ENCODE assay signal across 22 cellular contexts in genomic region chr7:445020-445419, GRCh38.
"Had no signal": no experiment of that assay in that cellular context is flagged by ENCODE, and none has a peak within 500 bp of the region (broad histone marks: within the 10 kb centered on the region; RNA-seq: fewer than 3 reads in every experiment).

No MANE protein-coding gene starts in this region.

- H3K27me3 Mint-ChIP-seq: activated CD8-positive, alpha-beta T cell treated with anti-CD3 and anti-CD28 coated beads for 36 hours; activated T-helper 17 cell treated with anti-CD3 and anti-CD28 coated beads, Interleukin-2, amount 50 U/mL, for 72 hours; central memory CD8-positive, alpha-beta T cell; naive thymus-derived CD8-positive, alpha-beta T cell had no signal

- H3K27ac Mint-ChIP-seq: activated CD4-positive, alpha-beta T cell treated with anti-CD3 and anti-CD28 coated beads, Interleukin-2, amount 10 ng/mL, durations not matched to agents 7 days and 5 days; activated CD8-positive, alpha-beta T cell treated with anti-CD3 and anti-CD28 coated beads for 36 hours; activated T-helper 17 cell treated with anti-CD3 and anti-CD28 coated beads, Interleukin-2, amount 50 U/mL, for 72 hours; dendritic cell treated with granulocyte-macrophage colony-stimulating factor and Interleukin-4, amounts not matched to agents 40 ng/mL and 50 ng/mL, for 4 days; endodermal cell had no signal

- H3K36me3 Mint-ChIP-seq: naive thymus-derived CD8-positive, alpha-beta T cell had no signal

- H3K4me1 Mint-ChIP-seq: activated CD4-positive, alpha-beta T cell treated with anti-CD3 and anti-CD28 coated beads, Interleukin-2, amount 10 ng/mL, durations not matched to agents 7 days and 5 days; activated T-helper 17 cell treated with anti-CD3 and anti-CD28 coated beads, Interleukin-2, amount 50 U/mL, for 72 hours; endodermal cell had no signal

- H3K36me3 ChIP-seq: esophagus squamous epithelium, neutrophil, right lobe of liver, suprapubic skin, tibial artery had no signal

- H3K27ac ChIP-seq: esophagus squamous epithelium, neutrophil, right lobe of liver, suprapubic skin, tibial artery had no signal

- DNase-seq: activated CD4-positive, alpha-beta T cell treated with anti-CD3 and anti-CD28 coated beads for 1 hour; activated CD4-positive, alpha-beta T cell treated with anti-CD3 and anti-CD28 coated beads, Interleukin-2, amount 10 ng/mL, durations not matched to agents 7 days and 5 days; activated CD8-positive, alpha-beta T cell treated with anti-CD3 and anti-CD28 coated beads for 36 hours; activated gamma-delta T cell treated with Interleukin-2 at 50 U/mL for 16 hours; activated naive CD4-positive, alpha-beta T cell treated with anti-CD3 and anti-CD28 coated beads, Interleukin-2, amount 50 U/mL, for 16 hours; activated T-cell treated with anti-CD3 and anti-CD28 coated beads, Interleukin-2, amount 50 U/mL, for 4 hours; amniotic stem cell; endodermal cell; esophagus squamous epithelium; foreskin melanocyte; left cardiac atrium; left ventricle myocardium superior; naive thymus-derived CD8-positive, alpha-beta T cell; right lobe of liver; stimulated activated CD4-positive, alpha-beta T cell treated with anti-CD3 and anti-CD28 coated beads, Interleukin-2, amount 100 ng/mL, for 48 hours; T-helper 2 cell; tibial artery had no signal

- H3K27me3 ChIP-seq: esophagus squamous epithelium, right lobe of liver, suprapubic skin, tibial artery had no signal

- ATAC-seq: activated CD8-positive, alpha-beta T cell treated with anti-CD3 and anti-CD28 coated beads for 36 hours; activated T-cell treated with anti-CD3 and anti-CD28 coated beads, Interleukin-2, amount 50 U/mL, for 4 hours; activated T-helper 17 cell treated with anti-CD3 and anti-CD28 coated beads, Interleukin-2, amount 50 U/mL, for 72 hours; left ventricle myocardium superior; naive thymus-derived CD8-positive, alpha-beta T cell had no signal

- H3K9me3 ChIP-seq: esophagus squamous epithelium, neutrophil, right lobe of liver, suprapubic skin, tibial artery had no signal

- H3K4me3 ChIP-seq: esophagus squamous epithelium, right lobe of liver, suprapubic skin, tibial artery had no signal

- H3K9me3 Mint-ChIP-seq: activated CD8-positive, alpha-beta T cell treated with anti-CD3 and anti-CD28 coated beads for 36 hours; activated T-cell treated with anti-CD3 and anti-CD28 coated beads, Interleukin-2, amount 50 U/mL, for 4 hours; activated T-helper 17 cell treated with anti-CD3 and anti-CD28 coated beads, Interleukin-2, amount 50 U/mL, for 72 hours; central memory CD8-positive, alpha-beta T cell; dendritic cell treated with granulocyte-macrophage colony-stimulating factor and Interleukin-4, amounts not matched to agents 40 ng/mL and 50 ng/mL, for 4 days; endodermal cell had no signal

- H3K4me3 Mint-ChIP-seq: activated CD4-positive, alpha-beta T cell treated with anti-CD3 and anti-CD28 coated beads, Interleukin-2, amount 10 ng/mL, durations not matched to agents 7 days and 5 days; activated CD8-positive, alpha-beta T cell treated with anti-CD3 and anti-CD28 coated beads for 36 hours; activated T-cell treated with anti-CD3 and anti-CD28 coated beads, Interleukin-2, amount 50 U/mL, for 4 hours; activated T-helper 17 cell treated with anti-CD3 and anti-CD28 coated beads, Interleukin-2, amount 50 U/mL, for 72 hours; central memory CD8-positive, alpha-beta T cell; dendritic cell treated with granulocyte-macrophage colony-stimulating factor and Interleukin-4, amounts not matched to agents 40 ng/mL and 50 ng/mL, for 4 days; endodermal cell; naive thymus-derived CD8-positive, alpha-beta T cell had no signal

- H3K4me1 ChIP-seq: right lobe of liver had no signal
